Comparison of ENCODE assay signal across 8 cellular contexts in genomic region chr17:21252875-21253645, GRCh38. TPM values are rescaled to one million over a fixed set of nuclear protein-coding genes. Genes with fewer than 3 reads are reported as not detected.
DNase-seq lines count a peak whose midpoint lies in the region; ATAC-seq and TF ChIP-seq lines count a peak whose summit lies in the region.

TSS of gene NATD1 (minus strand) at chr17:21253410. CDS start at chr17:21253264, 146 bp downstream.

- ATAC-seq in GM19372 (IDR thresholded peaks at IDR 0.05; ENCODE audit: low read depth, unreplicated experiment), result peak; percentile 71
- peak; percentile 54 for ATAC-seq in HG03571 (IDR thresholded peaks at IDR 0.05; ENCODE audit: unreplicated experiment)
- peak; percentile 87 for ATAC-seq in activated T-cell treated with anti-CD3 and anti-CD28 coated beads, Interleukin-2, amount 50 U/mL, for 4 hours

- H3K36me3 Mint-ChIP-seq in activated T-cell treated with anti-CD3 and anti-CD28 coated beads, Interleukin-2, amount 50 U/mL, for 4 hours (ENCODE audit: insufficient read depth), result no peaks in the 10 kb centered on the region

- TF ChIP-seq CTCF in esophagus squamous epithelium (IDR thresholded peaks at IDR 0.05), result peak in 1 of 6 experiments; percentile 15

- H3K4me1 ChIP-seq in BLaER1 (peaks cover 34% of the 10 kb centered on the region), esophagus squamous epithelium (peaks cover 13 to 35% (median 22%) of the 10 kb centered on the region in 3 donors)

- H4K20me1 ChIP-seq in BLaER1, result peaks cover 41% of the 10 kb centered on the region

- no peaks in the 10 kb centered on the region for H3K27me3 Mint-ChIP-seq in activated T-cell treated with anti-CD3 and anti-CD28 coated beads, Interleukin-2, amount 50 U/mL, for 4 hours (ENCODE audit: low read depth)

- peak within 1 kb of the TSS; percentile 97 for H3K4me2 ChIP-seq in BLaER1

- H3K4me3 ChIP-seq in BLaER1 (peak within 1 kb of the TSS; percentile 80), esophagus squamous epithelium (peak within 1 kb of the TSS; percentile 47 to 83 (median 60))

- H3K27me3 ChIP-seq in BLaER1, result peaks cover 33% of the 10 kb centered on the region
- H3K27me3 ChIP-seq in esophagus squamous epithelium, result no peaks in the 10 kb centered on the region

- WGBS in esophagus squamous epithelium, 2 donors, result 0 to 1% methylated on average over 12 to 16 of the region's 113 CpGs

- peak; percentile 67 for DNase-seq in activated T-cell treated with anti-CD3 and anti-CD28 coated beads, Interleukin-2, amount 50 U/mL, for 4 hours
- DNase-seq in esophagus squamous epithelium (lab: John Stamatoyannopoulos, UW), result peak; percentile 72
- peak; percentile 91 for DNase-seq in myocyte (ENCODE audit: low read depth)
- DNase-seq in stimulated activated CD8-positive, alpha-beta memory T cell treated with anti-CD3 and anti-CD28 coated beads, Interleukin-7, amount 100 ng/mL, for 24 hours (ENCODE audit: low read depth), result peak; percentile 47

- H3K9me3 Mint-ChIP-seq in activated T-cell treated with anti-CD3 and anti-CD28 coated beads, Interleukin-2, amount 50 U/mL, for 4 hours, result no peaks in the 10 kb centered on the region

- peak within 1 kb of the TSS; percentile 87 for H3K4me3 Mint-ChIP-seq in activated T-cell treated with anti-CD3 and anti-CD28 coated beads, Interleukin-2, amount 50 U/mL, for 4 hours

- no peaks in the 10 kb centered on the region for H3K9me3 ChIP-seq in BLaER1
- no peaks in the 10 kb centered on the region for H3K9me3 ChIP-seq in esophagus squamous epithelium

- TF ChIP-seq POLR2A in esophagus squamous epithelium (IDR thresholded peaks at IDR 0.05), result peak in 1 of 4 donors; percentile 40

- intact Hi-C loops in esophagus squamous epithelium (cut with DNase I), result no loop called here

- no peaks in the 10 kb centered on the region for H3K36me3 ChIP-seq in BLaER1
- no peaks in the 10 kb centered on the region for H3K36me3 ChIP-seq in esophagus squamous epithelium

- peak within 1 kb of the TSS; percentile 76 for H3K9ac ChIP-seq in BLaER1

- H3K4me1 Mint-ChIP-seq in activated T-cell treated with anti-CD3 and anti-CD28 coated beads, Interleukin-2, amount 50 U/mL, for 4 hours (ENCODE audit: low read depth), result peaks cover 37% of the 10 kb centered on the region

- H3K27ac ChIP-seq in BLaER1 (peak within 1 kb of the TSS; percentile 44; the same call in 1 of the 2 replicates), esophagus squamous epithelium (peak within 1 kb of the TSS; percentile 75 to 89 (median 79))

TF ChIP-seq in PFSK-1, 5 proteins besides CTCF, POLR2A, EP300 and RAD21:
- TF ChIP-seq SIN3A (IDR thresholded peaks at IDR 0.05; ENCODE audit: borderline replicate concordance, insufficient read depth, low read length), result peak; percentile 94
- peak; percentile 40 for TF ChIP-seq FOXP2 (optimal IDR thresholded peaks at IDR 0.05; ENCODE audit: borderline replicate concordance, extremely low read depth, extremely low read length, insufficient read depth)
- TF ChIP-seq REST (IDR thresholded peaks at IDR 0.05; ENCODE audit: insufficient read depth in 1 of 2, low read depth in 2 of 2, low read length in 2 of 2), result no peak

RNA-seq across cellular contexts. Expression of gene NATD1, which starts in this region (rescaled TPM):
- 30.7 TPM for polyA plus RNA-seq in PFSK-1 (2012; ENCODE audit: insufficient read length, low read depth)
- total RNA-seq in activated T-cell treated with anti-CD3 and anti-CD28 coated beads, Interleukin-2, amount 50 U/mL, for 4 hours, result under 1 TPM; 0.73 to 0.98 (median 0.90) TPM
- 1 to 10 TPM; 2.4 to 5.1 (median 3.2) TPM for total RNA-seq in esophagus squamous epithelium
- total RNA-seq in myocyte, result 24.9 and 25.8 TPM in 2 replicates
- polyA plus RNA-seq in myocyte (2012), result 17.7 TPM

Comparison
In these comparisons a context has a peak if more than half of its experiments do, and no peak if none do; other contexts are left out.
1. Peak in every context shown above with its lines: DNase-seq, ATAC-seq, H3K4me3 ChIP-seq and H3K27ac ChIP-seq.
2. Peak in DNase-seq and ATAC-seq in activated T-cell treated with anti-CD3 and anti-CD28 coated beads, Interleukin-2, amount 50 U/mL, for 4 hours; RNA of the gene not detected or under 1 TPM.